23 cellular contexts compared by ENCODE assay signal in genomic region chr11:79094601-79095000, GRCh38.
"Had no signal": no experiment of that assay in that cellular context is flagged by ENCODE, and none has a peak within 500 bp of the region (broad histone marks: within the 10 kb centered on the region; RNA-seq: fewer than 3 reads in every experiment).

No MANE protein-coding gene starts in this region.

- H3K27ac Mint-ChIP-seq: activated naive CD8-positive, alpha-beta T cell treated with anti-CD3 and anti-CD28 coated beads, Interleukin-2, amount 10 ng/mL, durations not matched to agents 7 days and 5 days; activated T-helper 2 cell treated with anti-CD3 and anti-CD28 coated beads, Interferon-gamma antibody, Interleukin-2, Interleukin-4, amounts not matched to agents 10 μg/mL and 5 μg/mL and 100 μg/mL, durations not matched to agents 14 hours and 24 hours and 36 hours; immature natural killer cell; natural killer cell treated with Interleukin-12 subunit alpha and Interleukin-12 subunit beta and Interleukin-15 and Interleukin-18, amount 100 ng/mL, for 72 hours; stimulated activated naive B cell treated with anti-CD40 and anti-IgM and Interleukin-4, amounts not matched to agents 10 μg/mL and 1 μg/mL and 100 μg/mL, for 72 hours; T-helper 1 cell treated with Interleukin-12 subunit alpha and Interleukin-12 subunit beta and Interleukin-4 antibody, amounts not matched to agents 30 μg/mL and 1 μg/mL, for 36 hours had no signal

- H3K9ac ChIP-seq: parathyroid adenoma had no signal

- H3K4me3 Mint-ChIP-seq: activated naive CD8-positive, alpha-beta T cell treated with anti-CD3 and anti-CD28 coated beads, Interleukin-2, amount 10 ng/mL, durations not matched to agents 7 days and 5 days; activated T-cell treated with anti-CD3 and anti-CD28 coated beads, Interleukin-2, amount 50 U/mL, for 4 hours; immature natural killer cell; natural killer cell treated with Interleukin-12 subunit alpha and Interleukin-12 subunit beta and Interleukin-15 and Interleukin-18, amount 100 ng/mL, for 72 hours; stimulated activated naive B cell treated with anti-CD40 and anti-IgM and Interleukin-4, amounts not matched to agents 10 μg/mL and 1 μg/mL and 100 μg/mL, for 72 hours; T-helper 1 cell treated with Interleukin-12 subunit alpha and Interleukin-12 subunit beta and Interleukin-4 antibody, amounts not matched to agents 30 μg/mL and 1 μg/mL, for 36 hours had no signal

- H3K36me3 Mint-ChIP-seq: activated naive CD8-positive, alpha-beta T cell treated with anti-CD3 and anti-CD28 coated beads, Interleukin-2, amount 10 ng/mL, durations not matched to agents 7 days and 5 days; immature natural killer cell; natural killer cell treated with Interleukin-12 subunit alpha and Interleukin-12 subunit beta and Interleukin-15 and Interleukin-18, amount 100 ng/mL, for 72 hours; stimulated activated naive B cell treated with anti-CD40 and anti-IgM and Interleukin-4, amounts not matched to agents 10 μg/mL and 1 μg/mL and 100 μg/mL, for 72 hours had no signal

- H3K27ac ChIP-seq: left ventricle myocardium inferior, parathyroid adenoma, right lobe of liver, transverse colon, uterus had no signal

- H3K36me3 ChIP-seq: left ventricle myocardium inferior, right lobe of liver, transverse colon, uterus had no signal

- H3K27me3 ChIP-seq: right lobe of liver, transverse colon, uterus had no signal

- H3K9me3 Mint-ChIP-seq: activated naive CD8-positive, alpha-beta T cell treated with anti-CD3 and anti-CD28 coated beads, Interleukin-2, amount 10 ng/mL, durations not matched to agents 7 days and 5 days; activated T-cell treated with anti-CD3 and anti-CD28 coated beads, Interleukin-2, amount 50 U/mL, for 4 hours; activated T-helper 2 cell treated with anti-CD3 and anti-CD28 coated beads, Interferon-gamma antibody, Interleukin-2, Interleukin-4, amounts not matched to agents 10 μg/mL and 5 μg/mL and 100 μg/mL, durations not matched to agents 14 hours and 24 hours and 36 hours; natural killer cell treated with Interleukin-12 subunit alpha and Interleukin-12 subunit beta and Interleukin-15 and Interleukin-18, amount 100 ng/mL, for 72 hours; T-helper 1 cell treated with Interleukin-12 subunit alpha and Interleukin-12 subunit beta and Interleukin-4 antibody, amounts not matched to agents 30 μg/mL and 1 μg/mL, for 36 hours had no signal

- H3K27me3 Mint-ChIP-seq: activated naive CD8-positive, alpha-beta T cell treated with anti-CD3 and anti-CD28 coated beads, Interleukin-2, amount 10 ng/mL, durations not matched to agents 7 days and 5 days had no signal

- H3K9me3 ChIP-seq: right lobe of liver, transverse colon, uterus had no signal

- DNase-seq: activated CD4-positive, alpha-beta T cell treated with anti-CD3 and anti-CD28 coated beads for 4 hours; activated CD4-positive, alpha-beta T cell treated with anti-CD3 and anti-CD28 coated beads, Interleukin-2, amount 50 U/mL, for 48 hours; activated CD4-positive, CD25-positive, alpha-beta regulatory T cell; activated CD8-positive, alpha-beta memory T cell treated with anti-CD3 and anti-CD28 coated beads, Interleukin-2, amount 50 U/mL, for 48 hours; activated naive CD4-positive, alpha-beta T cell; activated naive CD8-positive, alpha-beta T cell treated with anti-CD3 and anti-CD28 coated beads, Interleukin-2, amount 10 ng/mL, durations not matched to agents 7 days and 5 days; activated T-cell treated with anti-CD3 and anti-CD28 coated beads, Interleukin-2, amount 50 U/mL, for 4 hours; effector CD8-positive, alpha-beta T cell; foreskin melanocyte; immature natural killer cell; kidney glomerular epithelial cell; left ventricle myocardium inferior; right lobe of liver; small intestine; stimulated activated CD4-positive, alpha-beta T cell treated with anti-CD3 and anti-CD28 coated beads, Interleukin-15, amount 100 ng/mL, for 24 hours; stimulated activated CD8-positive, alpha-beta memory T cell treated with anti-CD3 and anti-CD28 coated beads, Interleukin-4, amount 100 ng/mL, for 48 hours; stimulated activated naive B cell treated with anti-CD40 and anti-IgM and Interleukin-4, amounts not matched to agents 10 μg/mL and 1 μg/mL and 100 μg/mL, for 72 hours; transverse colon; uterus had no signal

- H3K4me1 ChIP-seq: left ventricle myocardium inferior, parathyroid adenoma, right lobe of liver, transverse colon had no signal

- H3K4me1 Mint-ChIP-seq: activated naive CD8-positive, alpha-beta T cell treated with anti-CD3 and anti-CD28 coated beads, Interleukin-2, amount 10 ng/mL, durations not matched to agents 7 days and 5 days; immature natural killer cell; stimulated activated naive B cell treated with anti-CD40 and anti-IgM and Interleukin-4, amounts not matched to agents 10 μg/mL and 1 μg/mL and 100 μg/mL, for 72 hours had no signal

- H3K4me3 ChIP-seq: left ventricle myocardium inferior, right lobe of liver, transverse colon, uterus had no signal
